2 cellular contexts compared by ENCODE assay signal in genomic region chr16:55077231-55077630, GRCh38.
TF ChIP-seq lines count a peak whose summit lies in the region.

No MANE protein-coding gene starts in this region.

TF ChIP-seq in IMR-90, 13 proteins besides CTCF, POLR2A, EP300 and RAD21:
- TF ChIP-seq CHD1 (IDR thresholded peaks at IDR 0.05; ENCODE audit: low read depth, low read length) (no peak), CEBPB (IDR thresholded peaks at IDR 0.05; ENCODE audit: low read depth, low read length) (no peak), SMC3 (IDR thresholded peaks at IDR 0.05; ENCODE audit: low read depth, low read length) (no peak), FOS (IDR thresholded peaks at IDR 0.05; ENCODE audit: low read depth, low read length) (no peak), NFE2L2 (IDR thresholded peaks at IDR 0.05; ENCODE audit: low read depth, low read length) (no peak), MAFK (IDR thresholded peaks at IDR 0.05; ENCODE audit: low read depth, low read length) (no peak), ELK1 (IDR thresholded peaks at IDR 0.05; ENCODE audit: borderline replicate concordance, low read depth, low read length) (no peak), MAZ (IDR thresholded peaks at IDR 0.05; ENCODE audit: borderline replicate concordance, low read depth, low read length) (no peak), RCOR1 (IDR thresholded peaks at IDR 0.05; ENCODE audit: insufficient replicate concordance, low read length) (no peak), RFX5 (IDR thresholded peaks at IDR 0.05; ENCODE audit: low read depth, low read length) (no peak), BHLHE40 (IDR thresholded peaks at IDR 0.05; ENCODE audit: low read depth, low read length) (no peak), MXI1 (IDR thresholded peaks at IDR 0.05; ENCODE audit: borderline replicate concordance, low read depth, low read length) (no peak), USF2 (IDR thresholded peaks at IDR 0.05; ENCODE audit: low read depth, low read length) (no peak)

TF ChIP-seq in H1, 55 proteins besides CTCF, POLR2A, EP300 and RAD21:
- no peak for TF ChIP-seq SIN3A (conservative IDR thresholded peaks at IDR 0.05 in 1 of 2, IDR thresholded peaks at IDR 0.05 in 1 of 2; ENCODE audit: low read depth in 1 of 2, low read length in 2 of 2)
- TF ChIP-seq HDAC6 (IDR thresholded peaks at IDR 0.05; ENCODE audit: low read depth, low read length) = no peak
- no peak for TF ChIP-seq CBX5 (IDR thresholded peaks at IDR 0.05; ENCODE audit: low read depth, low read length)
- TF ChIP-seq CHD7 (IDR thresholded peaks at IDR 0.05; ENCODE audit: insufficient replicate concordance, low read length) = no peak
- no peak for TF ChIP-seq KDM4A (IDR thresholded peaks at IDR 0.05; ENCODE audit: low read depth, low read length, severe bottlenecking)
- no peak for TF ChIP-seq MAFK (IDR thresholded peaks at IDR 0.05; ENCODE audit: low read depth, low read length)
